In the genomic region with DNA sequence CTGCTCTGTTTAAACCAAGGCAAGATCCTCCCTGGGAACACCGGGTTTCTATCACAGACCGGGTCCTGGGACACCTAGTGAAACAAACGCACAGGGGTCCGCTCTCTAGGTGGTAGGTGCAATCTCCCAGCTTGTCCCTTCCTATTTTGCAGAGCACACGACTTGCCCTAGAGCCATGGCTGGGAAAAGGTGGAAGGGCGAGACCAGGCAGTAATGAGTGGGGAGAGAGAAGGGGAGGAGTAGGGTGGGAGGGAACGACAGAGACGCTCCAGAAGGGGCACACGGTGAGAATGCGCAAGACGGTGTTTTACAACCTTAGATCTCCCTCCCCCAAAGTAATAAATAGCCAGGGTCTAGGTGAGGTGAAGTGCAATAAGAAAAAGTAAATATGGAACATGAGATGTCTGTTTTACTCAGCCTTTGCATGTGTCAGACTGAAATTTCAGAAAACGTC, we compare ENCODE assay signal across 8 cellular contexts. TPM values are rescaled to one million over a fixed set of nuclear protein-coding genes. Genes with fewer than 3 reads are reported as not detected.
A peak's percentile ranks its signal among the peaks of the same experiment; 100 is the strongest.
DNase-seq lines count a peak whose midpoint lies in the region; ATAC-seq and TF ChIP-seq lines count a peak whose summit lies in the region.

No MANE protein-coding gene starts in this region.

- H3K4me3 ChIP-seq in right atrium auricular region (peak overlapping the region; percentile 82 to 84), skeletal muscle satellite cell (ENCODE audit: low read length) (peak overlapping the region; percentile 92)

- no peak overlapping the region for H2AK5ac ChIP-seq in H9 (ENCODE audit: insufficient read length, low read length)

- H3K4ac ChIP-seq in H9 (ENCODE audit: low read depth, low read length) = no peak overlapping the region

- WGBS in H9 (ENCODE audit: extremely low coverage, insufficient read length, low lambda C conversion rate) = no CpG with 5 or more reads among the region's 12 CpGs

- H3K79me2 ChIP-seq in H9 (ENCODE audit: insufficient read depth, low read length) = no peaks in the 10 kb centered on the region

- H3K27ac ChIP-seq in H9 (ENCODE audit: insufficient read length, low read depth, low read length) = no peak overlapping the region
- peak overlapping the region; percentile 85 to 86 for H3K27ac ChIP-seq in right atrium auricular region

- H3K36me3 Mint-ChIP-seq in H9 (ENCODE audit: insufficient read depth in 1 of 3, low read depth in 3 of 3) = peaks cover 0 to 6% (median 0%) of the 10 kb centered on the region in 3 experiments; a peak in 3 of 7 replicates
- no peaks in the 10 kb centered on the region for H3K36me3 Mint-ChIP-seq in activated CD4-positive, alpha-beta memory T cell treated with anti-CD3 and anti-CD28 coated beads, Interleukin-2, amount 10 ng/mL, durations not matched to agents 7 days and 5 days (ENCODE audit: low read depth)

- H3K4me3 Mint-ChIP-seq in H9 = peak overlapping the region; percentile 68 to 82
- H3K4me3 Mint-ChIP-seq in activated CD4-positive, alpha-beta memory T cell treated with anti-CD3 and anti-CD28 coated beads, Interleukin-2, amount 10 ng/mL, durations not matched to agents 7 days and 5 days = peak overlapping the region; percentile 45

- no peaks in the 10 kb centered on the region for H4K20me1 ChIP-seq in H9 (ENCODE audit: control insufficient read depth, insufficient read depth, insufficient read length)

- no peak overlapping the region for H2BK15ac ChIP-seq in H9 (ENCODE audit: low read depth, low read length)

- no peak overlapping the region for H3K23ac ChIP-seq in H9 (ENCODE audit: insufficient read length, low read depth, low read length)

- H2AFZ ChIP-seq in H9 (ENCODE audit: low read length) = no peak overlapping the region

- no peak overlapping the region for H3K14ac ChIP-seq in H9 (ENCODE audit: insufficient read depth, low read length)

- no peak overlapping the region for H2BK120ac ChIP-seq in H9 (ENCODE audit: low read depth, low read length, poor library complexity, severe bottlenecking)

- no peak overlapping the region for H4K91ac ChIP-seq in H9 (ENCODE audit: insufficient read length, low read depth, low read length)

- H3K56ac ChIP-seq in H9 (ENCODE audit: insufficient read length, low read depth, low read length) = no peak overlapping the region

- POLR2A ChIA-PET in activated CD4-positive, alpha-beta memory T cell treated with anti-CD3 and anti-CD28 coated beads, Interleukin-2, amount 10 ng/mL, durations not matched to agents 7 days and 5 days (lab: Charles Lee) = no interaction called here

- H3K18ac ChIP-seq in H9 (ENCODE audit: insufficient read length, low read depth, low read length) = no peak overlapping the region

- no peak overlapping the region for H2BK20ac ChIP-seq in H9 (ENCODE audit: low read depth, low read length, poor library complexity, severe bottlenecking)

- no peaks in the 10 kb centered on the region for H3K9me3 ChIP-seq in H9 (ENCODE audit: control insufficient read depth, low read depth, low read length)
- peaks cover 0 to 25% of the 10 kb centered on the region in 2 donors for H3K9me3 ChIP-seq in right atrium auricular region
- no peaks in the 10 kb centered on the region for H3K9me3 ChIP-seq in skeletal muscle satellite cell (replicated peaks; ENCODE audit: low read length)

- no peak overlapping the region for H3K27ac Mint-ChIP-seq in H9
- H3K27ac Mint-ChIP-seq in activated CD4-positive, alpha-beta memory T cell treated with anti-CD3 and anti-CD28 coated beads, Interleukin-2, amount 10 ng/mL, durations not matched to agents 7 days and 5 days = no peak overlapping the region

- H3K9me3 Mint-ChIP-seq in H9 = peaks cover 7 to 16% of the 10 kb centered on the region in 2 experiments
- peaks cover 4% of the 10 kb centered on the region for H3K9me3 Mint-ChIP-seq in activated CD4-positive, alpha-beta memory T cell treated with anti-CD3 and anti-CD28 coated beads, Interleukin-2, amount 10 ng/mL, durations not matched to agents 7 days and 5 days

- no peak overlapping the region for H2BK12ac ChIP-seq in H9 (ENCODE audit: insufficient read length, low read depth, low read length)

- no peaks in the 10 kb centered on the region for H3K79me1 ChIP-seq in H9 (ENCODE audit: insufficient read depth, low read depth, low read length, poor library complexity, severe bottlenecking)

- peaks cover 12% of the 10 kb centered on the region for H3K23me2 ChIP-seq in H9 (ENCODE audit: insufficient read length, low read depth, low read length, poor library complexity, severe bottlenecking)

- no peak overlapping the region for H4K5ac ChIP-seq in H9 (ENCODE audit: insufficient read length, low read depth, low read length)

- no peaks in the 10 kb centered on the region for H3K4me1 ChIP-seq in H9 (ENCODE audit: insufficient read depth, low read length)
- peaks cover 0 to 3% of the 10 kb centered on the region in 2 donors for H3K4me1 ChIP-seq in right atrium auricular region
- peaks cover 20% of the 10 kb centered on the region for H3K4me1 ChIP-seq in skeletal muscle satellite cell (ENCODE audit: control insufficient read depth, insufficient read depth, low read length)

- peaks cover 84% of the 10 kb centered on the region for H3K27me3 Mint-ChIP-seq in H9 (ENCODE audit: low read depth)
- H3K27me3 Mint-ChIP-seq in activated CD4-positive, alpha-beta memory T cell treated with anti-CD3 and anti-CD28 coated beads, Interleukin-2, amount 10 ng/mL, durations not matched to agents 7 days and 5 days = peaks cover 64% of the 10 kb centered on the region

- H3K4me2 ChIP-seq in H9 (ENCODE audit: insufficient read depth, insufficient read length, low read length) (peak overlapping the region; percentile 61), skeletal muscle satellite cell (ENCODE audit: low read length) (peak overlapping the region; percentile 92)

- no peaks in the 10 kb centered on the region for H3K36me3 ChIP-seq in right atrium auricular region
- H3K36me3 ChIP-seq in skeletal muscle satellite cell (ENCODE audit: insufficient read depth, low read length) = no peaks in the 10 kb centered on the region

- no peak overlapping the region for H3T11ph ChIP-seq in H9 (ENCODE audit: low read length)

- peaks cover 11 to 12% of the 10 kb centered on the region in 2 experiments for H3K4me1 Mint-ChIP-seq in H9
- H3K4me1 Mint-ChIP-seq in activated CD4-positive, alpha-beta memory T cell treated with anti-CD3 and anti-CD28 coated beads, Interleukin-2, amount 10 ng/mL, durations not matched to agents 7 days and 5 days = peaks cover 9% of the 10 kb centered on the region

- H3K9ac ChIP-seq in H9 (ENCODE audit: extremely low read depth, insufficient read length, low read length) (no peak overlapping the region), skeletal muscle satellite cell (ENCODE audit: low read depth, low read length) (peak overlapping the region; percentile 92)

- TF ChIP-seq CTCF in H9 (conservative IDR thresholded peaks at IDR 0.05) (no peak), right atrium auricular region (IDR thresholded peaks at IDR 0.05) (no peak)

- H4K8ac ChIP-seq in H9 (replicated peaks; ENCODE audit: insufficient read length, low read depth, low read length) = no peak overlapping the region

- no peak overlapping the region for H2BK5ac ChIP-seq in H9 (ENCODE audit: insufficient read length, low read length)

- H3K27me3 ChIP-seq in H9 (ENCODE audit: insufficient read depth, low read length) = peaks cover 40% of the 10 kb centered on the region
- H3K27me3 ChIP-seq in right atrium auricular region = no peaks in the 10 kb centered on the region
- H3K27me3 ChIP-seq in skeletal muscle satellite cell (ENCODE audit: control insufficient read depth, insufficient read depth, low read length) = no peaks in the 10 kb centered on the region

- DNase-seq in H9 (no peak), right atrium auricular region (ENCODE audit: low spot score) (no peak), UCSD-AML1 (lab: John Stamatoyannopoulos, UW; ENCODE audit: unreplicated experiment) (no peak), ecto neural progenitor cell (ENCODE audit: low spot score) (no peak)
- DNase-seq in activated CD4-positive, alpha-beta memory T cell treated with anti-CD3 and anti-CD28 coated beads, Interleukin-2, amount 10 ng/mL, durations not matched to agents 7 days and 5 days = no peak

- ATAC-seq in HG03139 (IDR thresholded peaks at IDR 0.05; ENCODE audit: unreplicated experiment) (no peak), GM19397 (IDR thresholded peaks at IDR 0.05; ENCODE audit: unreplicated experiment) (no peak)

- CTCF ChIA-PET in activated CD4-positive, alpha-beta memory T cell treated with anti-CD3 and anti-CD28 coated beads, Interleukin-2, amount 10 ng/mL, durations not matched to agents 7 days and 5 days (lab: Charles Lee) = no interaction called here

RNA-seq across cellular contexts. Expression of a gene that starts 9.3 kb away (rescaled TPM):
- total RNA-seq in H9 (2021) (1.0 and 1.3 TPM in 2 replicates), right atrium auricular region (10 to 100 TPM; 25.8 to 29.9 TPM)
- total RNA-seq in activated CD4-positive, alpha-beta memory T cell treated with anti-CD3 and anti-CD28 coated beads, Interleukin-2, amount 10 ng/mL, durations not matched to agents 7 days and 5 days = under 1 TPM in 1 of 2 experiments, not detected in 1; 0.05 TPM
- total RNA-seq in skeletal muscle satellite cell (2012; rRNA removed) = 40.2 and 47.4 TPM in 2 replicates

Comparison
In these comparisons a context has a peak if more than half of its experiments do, and no peak if none do; other contexts are left out.
1. RNA of a gene that starts 9.3 kb away (total RNA-seq): 25.8 to 29.9 TPM in right atrium auricular region; 1.0 to 1.3 TPM in H9 and 0.05 TPM in activated CD4-positive, alpha-beta memory T cell treated with anti-CD3 and anti-CD28 coated beads, Interleukin-2, amount 10 ng/mL, durations not matched to agents 7 days and 5 days; every median in the first group is over 10 times any median in the second.